11 cellular contexts compared by ENCODE assay signal in genomic region chr13:59776924-59777690, GRCh38.
DNase-seq lines count a peak whose midpoint lies in the region; ATAC-seq and TF ChIP-seq lines count a peak whose summit lies in the region.
"Had no signal": no experiment of that assay in that cellular context is flagged by ENCODE, and none has a peak within 500 bp of the region (broad histone marks: within the 10 kb centered on the region; RNA-seq: fewer than 3 reads in every experiment).

No MANE protein-coding gene starts in this region.

- H3K9me2 ChIP-seq in Karpas-422 (replicated peaks; ENCODE audit: insufficient read depth, low read length), result no peaks in the 10 kb centered on the region

- no peaks in the 10 kb centered on the region for H3K36me3 ChIP-seq in Karpas-422 (ENCODE audit: insufficient read depth, low read length)

- no peak overlapping the region for H3K4me3 Mint-ChIP-seq in endothelial cell (ENCODE audit: unreplicated experiment)
- H3K4me3 Mint-ChIP-seq: activated T-cell treated with anti-CD3 and anti-CD28 coated beads, Interleukin-2, amount 50 U/mL, for 72 hours; naive thymus-derived CD8-positive, alpha-beta T cell had no signal

- H3K79me2 ChIP-seq in Karpas-422 (ENCODE audit: low read length), result no peaks in the 10 kb centered on the region

- no peak overlapping the region for H3K4me2 ChIP-seq in Karpas-422 (ENCODE audit: low read depth, low read length, poor library complexity, severe bottlenecking)

- ATAC-seq in HG02852 (IDR thresholded peaks at IDR 0.05; ENCODE audit: unreplicated experiment), result peak; percentile 87
- ATAC-seq: activated T-cell treated with anti-CD3 and anti-CD28 coated beads, Interleukin-2, amount 50 U/mL, for 72 hours; naive thymus-derived CD8-positive, alpha-beta T cell had no signal

- H3K4me1 ChIP-seq in Karpas-422 (ENCODE audit: low read length), result no peaks in the 10 kb centered on the region

- no peak overlapping the region for H3K27ac ChIP-seq in Karpas-422 (ENCODE audit: low read length)
- H3K27ac ChIP-seq: coronary artery had no signal

- no peaks in the 10 kb centered on the region for H3K9me3 Mint-ChIP-seq in endothelial cell (ENCODE audit: unreplicated experiment)
- H3K9me3 Mint-ChIP-seq: activated T-cell treated with anti-CD3 and anti-CD28 coated beads, Interleukin-2, amount 50 U/mL, for 72 hours; naive thymus-derived CD8-positive, alpha-beta T cell had no signal

- no peaks in the 10 kb centered on the region for H3K36me3 Mint-ChIP-seq in endothelial cell (ENCODE audit: low read depth, unreplicated experiment)
- H3K36me3 Mint-ChIP-seq: naive thymus-derived CD8-positive, alpha-beta T cell had no signal

- no peaks in the 10 kb centered on the region for H3K27me3 ChIP-seq in Karpas-422 (ENCODE audit: low read length)

- no peak overlapping the region for H3K4me3 ChIP-seq in Karpas-422 (ENCODE audit: low read length)
- H3K4me3 ChIP-seq: coronary artery had no signal

- no peaks in the 10 kb centered on the region for H3K4me1 Mint-ChIP-seq in endothelial cell (ENCODE audit: unreplicated experiment)
- H3K4me1 Mint-ChIP-seq: naive thymus-derived CD8-positive, alpha-beta T cell had no signal

- no peaks in the 10 kb centered on the region for H3K9me3 ChIP-seq in Karpas-422 (ENCODE audit: low read length)

- peak; percentile 34 for DNase-seq in Daoy (ENCODE audit: low read depth)
- peak; percentile 62 to 79 for DNase-seq in SW 1271 (lab: John Stamatoyannopoulos, UW)
- peak; percentile 31 for DNase-seq in glomerular visceral epithelial cell (ENCODE audit: extremely low spot score)
- no peak for DNase-seq in RPMI8226
- no peak for DNase-seq in activated T-cell treated with anti-CD3 and anti-CD28 coated beads, Interleukin-2, amount 50 U/mL, for 1 hour
- no peak for DNase-seq in endothelial cell (ENCODE audit: low spot score)
- no peak for DNase-seq in Karpas-422
- DNase-seq: activated T-cell treated with anti-CD3 and anti-CD28 coated beads, Interleukin-2, amount 50 U/mL, for 72 hours; naive thymus-derived CD8-positive, alpha-beta T cell had no signal

- H4K20me1 ChIP-seq in Karpas-422 (ENCODE audit: insufficient read depth, low read depth, low read length), result no peaks in the 10 kb centered on the region

- H2AFZ ChIP-seq in Karpas-422 (ENCODE audit: low read length), result no peak overlapping the region

- H3K27ac Mint-ChIP-seq in endothelial cell (ENCODE audit: unreplicated experiment), result no peak overlapping the region
- H3K27ac Mint-ChIP-seq: activated T-cell treated with anti-CD3 and anti-CD28 coated beads, Interleukin-2, amount 50 U/mL, for 72 hours; naive thymus-derived CD8-positive, alpha-beta T cell had no signal

- no peak overlapping the region for H3K9ac ChIP-seq in Karpas-422 (ENCODE audit: low read length)

- TF ChIP-seq CTCF in endothelial cell (IDR thresholded peaks at IDR 0.05; ENCODE audit: unreplicated experiment), result no peak

- no peaks in the 10 kb centered on the region for H3K27me3 Mint-ChIP-seq in endothelial cell (ENCODE audit: unreplicated experiment)

Comparison
In these comparisons a context has a peak if more than half of its experiments do, and no peak if none do; other contexts are left out.
1. DNase-seq: peak in Daoy (single experiment), SW 1271 (2 of 2) and glomerular visceral epithelial cell (single experiment); none in RPMI8226 (single experiment), activated T-cell treated with anti-CD3 and anti-CD28 coated beads, Interleukin-2, amount 50 U/mL, for 1 hour (single experiment), endothelial cell (single experiment) and Karpas-422 (single experiment).